In genomic region chr12:9888665-9889273, GRCh38 we compare ENCODE assay signal across 25 cellular contexts. TPM values are rescaled to one million over a fixed set of nuclear protein-coding genes. Genes with fewer than 3 reads are reported as not detected.
DNase-seq lines count a peak whose midpoint lies in the region; ATAC-seq, FAIRE-seq and TF ChIP-seq lines count a peak whose summit lies in the region.
"Had no signal": no experiment of that assay in that cellular context is flagged by ENCODE, and none has a peak within 500 bp of the region (broad histone marks: within the 10 kb centered on the region; RNA-seq: fewer than 3 reads in every experiment).

No MANE protein-coding gene starts in this region.

- no peaks in the 10 kb centered on the region for H3K27me3 Mint-ChIP-seq in type B pancreatic cell
- no peaks in the 10 kb centered on the region for H3K27me3 Mint-ChIP-seq in stimulated activated naive CD8-positive, alpha-beta T cell treated with anti-CD3 and anti-CD28 coated beads, Interleukin-15, amount 100 ng/mL, for 72 hours

- no peaks in the 10 kb centered on the region for H3K27me3 ChIP-seq in right lobe of liver
- H3K27me3 ChIP-seq in HepG2 (ENCODE audit: control insufficient read depth in 1 of 2, insufficient read depth in 2 of 2, low read length in 2 of 2): no peaks in the 10 kb centered on the region
- H3K27me3 ChIP-seq: BE2C had no signal

- no peaks in the 10 kb centered on the region for H4K20me1 ChIP-seq in HepG2 (ENCODE audit: insufficient read depth, low read length)

- FAIRE-seq in HepG2 (lab: Jason Lieb, UNC): no peak
- FAIRE-seq: A549, GM12891, HTR-8/SVneo had no signal

- no peaks in the 10 kb centered on the region for H3K79me2 ChIP-seq in HepG2 (ENCODE audit: insufficient read depth, low read length)

- H3K27ac ChIP-seq in right lobe of liver (no peak overlapping the region), HepG2 (ENCODE audit: extremely low read length, insufficient read depth, low read length) (no peak overlapping the region)
- H3K27ac ChIP-seq: A549, KMS-11, PC-9 had no signal

- TF ChIP-seq EP300 in HepG2 (IDR thresholded peaks at IDR 0.05; ENCODE audit: low read depth in 2 of 2, low read length in 2 of 2): no peak
- no peak for TF ChIP-seq EP300 in HepG2 (CRISPR knock-in tag; IDR thresholded peaks at IDR 0.05; ENCODE audit: borderline replicate concordance)

- peak overlapping the region; percentile 35 for H3K27ac Mint-ChIP-seq in type B pancreatic cell
- peak overlapping the region in 1 of 2 donors; percentile 11 for H3K27ac Mint-ChIP-seq in stimulated activated naive CD8-positive, alpha-beta T cell treated with anti-CD3 and anti-CD28 coated beads, Interleukin-15, amount 100 ng/mL, for 72 hours

- TF ChIP-seq POLR2A in right lobe of liver (IDR thresholded peaks at IDR 0.05): no peak
- no peak for TF ChIP-seq POLR2A in HepG2 (IDR thresholded peaks at IDR 0.05; ENCODE audit: insufficient read depth in 1 of 2, low read depth in 2 of 2, low read length in 2 of 2)

- ATAC-seq in right lobe of liver (peak; percentile 12 to 77 (median 37)), HepG2 (no peak)
- no peak for ATAC-seq in stimulated activated naive CD8-positive, alpha-beta T cell treated with anti-CD3 and anti-CD28 coated beads, Interleukin-15, amount 100 ng/mL, for 72 hours
- ATAC-seq: A549 had no signal

- no peak overlapping the region for H3K4me3 Mint-ChIP-seq in type B pancreatic cell
- no peak overlapping the region for H3K4me3 Mint-ChIP-seq in stimulated activated naive CD8-positive, alpha-beta T cell treated with anti-CD3 and anti-CD28 coated beads, Interleukin-15, amount 100 ng/mL, for 72 hours
- H3K4me3 Mint-ChIP-seq: H9 had no signal

- H3K9me3 ChIP-seq in right lobe of liver (no peaks in the 10 kb centered on the region), HepG2 (ENCODE audit: low read length) (no peaks in the 10 kb centered on the region)
- H3K9me3 ChIP-seq: A549, BE2C had no signal

- 27% methylated on average over 4 of the region's 4 CpGs for WGBS in right lobe of liver (ENCODE audit: insufficient coverage, low coverage, low lambda C conversion rate, missing lambda C conversion rate)
- WGBS in HepG2 (ENCODE audit: low lambda C conversion rate): 10% methylated on average over 4 of the region's 4 CpGs

- peaks cover 0 to 6% (median 0%) of the 10 kb centered on the region in 4 donors for H3K4me1 ChIP-seq in right lobe of liver
- no peaks in the 10 kb centered on the region for H3K4me1 ChIP-seq in HepG2 (ENCODE audit: insufficient read depth, low read length)
- H3K4me1 ChIP-seq: A549, BE2C had no signal

- no peaks in the 10 kb centered on the region for H3K36me3 ChIP-seq in right lobe of liver
- no peaks in the 10 kb centered on the region for H3K36me3 ChIP-seq in HepG2 (replicated peaks in 1 of 2; ENCODE audit: control insufficient read depth in 1 of 2, insufficient read depth in 2 of 2, low read length in 2 of 2)
- H3K36me3 ChIP-seq: BE2C had no signal

- DNase-seq in right lobe of liver: no peak
- DNase-seq in HepG2 (ENCODE audit: low spot score): no peak
- peak; percentile 35 for DNase-seq in NCI-H748 treated with DMSO at 0.1 percent for 48 hours (lab: John Stamatoyannopoulos, UW)
- DNase-seq in epithelial cell of esophagus (ENCODE audit: low read depth): peak; percentile 23
- no peak for DNase-seq in type B pancreatic cell (ENCODE audit: extremely low spot score, unreplicated experiment)
- no peak for DNase-seq in NCI-H526 (lab: John Stamatoyannopoulos, UW)
- no peak for DNase-seq in EL
- DNase-seq in stimulated activated naive CD8-positive, alpha-beta T cell treated with anti-CD3 and anti-CD28 coated beads, Interleukin-15, amount 100 ng/mL, for 72 hours: no peak
- DNase-seq: BE2C, DND-41, H9, IMR-90, NCI-H1105, NCI-H146, NCI-H2081, NCI-H2171 treated with DMSO at 0.1 percent for 48 hours, NCI-H69, PC-9, RPMI8226, SHP77 had no signal

- in situ Hi-C loops in HepG2 (cut with HindIII; ENCODE audit: extremely low pct_ligation_motif_present, low pct_unique_long_range_greater_than_20kb): no loop called here

- H3K9ac ChIP-seq in HepG2 (ENCODE audit: insufficient read depth, low read depth, low read length): no peak overlapping the region
- H3K9ac ChIP-seq: KMS-11 had no signal

- H3K4me1 Mint-ChIP-seq in type B pancreatic cell (ENCODE audit: unreplicated experiment): no peaks in the 10 kb centered on the region
- H3K4me1 Mint-ChIP-seq in stimulated activated naive CD8-positive, alpha-beta T cell treated with anti-CD3 and anti-CD28 coated beads, Interleukin-15, amount 100 ng/mL, for 72 hours: peaks cover 8% of the 10 kb centered on the region
- H3K4me1 Mint-ChIP-seq: H9 had no signal

- CTCF ChIA-PET in HepG2 (lab: Yijun Ruan, JAX; ENCODE audit: low intra/inter-chr PET ratio, low total read pairs): no interaction called here

- no peaks in the 10 kb centered on the region for H3K9me3 Mint-ChIP-seq in type B pancreatic cell
- no peaks in the 10 kb centered on the region for H3K9me3 Mint-ChIP-seq in stimulated activated naive CD8-positive, alpha-beta T cell treated with anti-CD3 and anti-CD28 coated beads, Interleukin-15, amount 100 ng/mL, for 72 hours
- H3K9me3 Mint-ChIP-seq: H9 had no signal

- no peak overlapping the region for H3K4me3 ChIP-seq in right lobe of liver
- no peak overlapping the region for H3K4me3 ChIP-seq in HepG2 (replicated peaks in 1 of 3; ENCODE audit: insufficient read depth in 1 of 3, low read depth in 2 of 3, low read length in 3 of 3)
- no peak overlapping the region for H3K4me3 ChIP-seq in epithelial cell of esophagus (ENCODE audit: low read length)
- H3K4me3 ChIP-seq: A549, PC-9 had no signal

- POLR2A ChIA-PET in HepG2 (lab: Yijun Ruan, JAX): no interaction called here

- no peak overlapping the region for H3K4me2 ChIP-seq in HepG2 (ENCODE audit: low read depth, low read length)
- H3K4me2 ChIP-seq: A549, KMS-11, PC-9 had no signal

- no peak overlapping the region for H2AFZ ChIP-seq in HepG2 (ENCODE audit: low read length)
- H2AFZ ChIP-seq: PC-9 had no signal

- BruUV-seq in HepG2 (replicated peaks; lab: Mats Ljungman, UMichigan): no TSS peak

- TF ChIP-seq RAD21 in HepG2 (CRISPR knock-in tag; IDR thresholded peaks at IDR 0.05): no peak

- intact Hi-C loops in right lobe of liver (cut with DNase I) (no loop called here), HepG2 (cut with micrococcal nuclease; ENCODE audit: unreplicated experiment) (no loop called here)

- TF ChIP-seq CTCF in right lobe of liver (IDR thresholded peaks at IDR 0.05) (no peak), HepG2 (CRISPR knock-in tag; IDR thresholded peaks at IDR 0.05) (no peak), epithelial cell of esophagus (IDR thresholded peaks at IDR 0.05; ENCODE audit: insufficient read depth, low read depth, low read length, missing control alignments) (no peak), type B pancreatic cell (conservative IDR thresholded peaks at IDR 0.05) (no peak)

- no peaks in the 10 kb centered on the region for H3K36me3 Mint-ChIP-seq in type B pancreatic cell

RNA-seq across cellular contexts. Expression of gene KLRF2, which starts 7.5 kb away (rescaled TPM):
- not detected for total RNA-seq in right lobe of liver
- not detected in 2 replicates for total RNA-seq in HepG2 (2016; rRNA removed; fragmentation: Illumina TruSeq; extraction: Trizol)
- total RNA-seq in HepG2 (2016; cell fraction: cytosol; rRNA removed; fragmentation: Illumina TruSeq; extraction: Trizol; ENCODE audit: low read depth): not detected in 2 replicates
- total RNA-seq in HepG2 (2016; cell fraction: insoluble cytoplasmic fraction; rRNA removed; fragmentation: Illumina TruSeq; extraction: Trizol): not detected in 2 replicates
- not detected in 2 replicates for total RNA-seq in HepG2 (2016; cell fraction: membrane; rRNA removed; fragmentation: Illumina TruSeq; extraction: Trizol)
- not detected in 2 replicates for total RNA-seq in HepG2 (2016; cell fraction: nucleus; rRNA removed; fragmentation: Illumina TruSeq; extraction: Trizol)
- not detected in 2 replicates for polyA plus RNA-seq in HepG2 (2011; rRNA removed)
- not detected in 2 replicates for polyA plus RNA-seq in HepG2 (2011; cell fraction: cytosol; rRNA removed)
- not detected in 2 replicates for polyA plus RNA-seq in HepG2 (2011; cell fraction: nucleus; rRNA removed)
- polyA plus RNA-seq in HepG2 (2012): not detected in 2 replicates
- polyA plus RNA-seq in HepG2 (2016; cell fraction: cytosol; fragmentation: Illumina TruSeq; extraction: Trizol; ENCODE audit: low read depth): not detected in 2 replicates
- polyA plus RNA-seq in HepG2 (2016; cell fraction: insoluble cytoplasmic fraction; fragmentation: Illumina TruSeq; extraction: Trizol; ENCODE audit: low read depth): not detected in 2 replicates
- polyA plus RNA-seq in HepG2 (2016; cell fraction: membrane; fragmentation: Illumina TruSeq; extraction: Trizol; ENCODE audit: low read depth): not detected in 2 replicates
- not detected in 2 replicates for polyA plus RNA-seq in HepG2 (2016; cell fraction: nucleus; fragmentation: Illumina TruSeq; extraction: Trizol; ENCODE audit: insufficient read depth, low read depth)
- polyA minus RNA-seq in HepG2 (2011; rRNA and poly(A)+ RNA removed; ENCODE audit: low replicate concordance): not detected in 2 replicates
- polyA minus RNA-seq in HepG2 (2011; cell fraction: cytosol; rRNA and poly(A)+ RNA removed): not detected in 2 replicates
- not detected in 2 replicates for polyA minus RNA-seq in HepG2 (2011; cell fraction: nucleus; rRNA and poly(A)+ RNA removed)
- total RNA-seq in type B pancreatic cell (ENCODE audit: low replicate concordance): not detected in 2 replicates
- total RNA-seq: G401, H9, IMR-90, PC-9 had no signal
- polyA plus RNA-seq: A549, IMR-90 had no signal

RNA-seq across cellular contexts. Expression of gene CLEC2B, which starts 19.6 kb away (rescaled TPM):
- total RNA-seq in right lobe of liver (10 to 100 TPM in 1 of 6 experiments, 1 to 10 TPM in 5; 1.4 to 11.1 (median 4.9) TPM), HepG2 (2016; rRNA removed; fragmentation: Illumina TruSeq; extraction: Trizol) (not detected in 2 replicates), type B pancreatic cell (ENCODE audit: low replicate concordance) (not detected in 2 replicates)
- total RNA-seq in HepG2 (2016; cell fraction: cytosol; rRNA removed; fragmentation: Illumina TruSeq; extraction: Trizol; ENCODE audit: low read depth): not detected in 2 replicates
- total RNA-seq in HepG2 (2016; cell fraction: insoluble cytoplasmic fraction; rRNA removed; fragmentation: Illumina TruSeq; extraction: Trizol): not detected in 2 replicates
- not detected in 2 replicates for total RNA-seq in HepG2 (2016; cell fraction: membrane; rRNA removed; fragmentation: Illumina TruSeq; extraction: Trizol)
- not detected in 2 replicates for total RNA-seq in HepG2 (2016; cell fraction: nucleus; rRNA removed; fragmentation: Illumina TruSeq; extraction: Trizol)
- polyA plus RNA-seq in HepG2 (2011; rRNA removed): not detected in 2 replicates
- not detected in 2 replicates for polyA plus RNA-seq in HepG2 (2011; cell fraction: cytosol; rRNA removed)
- polyA plus RNA-seq in HepG2 (2011; cell fraction: nucleus; rRNA removed): not detected in 2 replicates
- not detected in 2 replicates for polyA plus RNA-seq in HepG2 (2012)
- polyA plus RNA-seq in HepG2 (2016; cell fraction: cytosol; fragmentation: Illumina TruSeq; extraction: Trizol; ENCODE audit: low read depth): not detected in 2 replicates
- not detected in 2 replicates for polyA plus RNA-seq in HepG2 (2016; cell fraction: insoluble cytoplasmic fraction; fragmentation: Illumina TruSeq; extraction: Trizol; ENCODE audit: low read depth)
- not detected in 2 replicates for polyA plus RNA-seq in HepG2 (2016; cell fraction: membrane; fragmentation: Illumina TruSeq; extraction: Trizol; ENCODE audit: low read depth)
- not detected in 2 replicates for polyA plus RNA-seq in HepG2 (2016; cell fraction: nucleus; fragmentation: Illumina TruSeq; extraction: Trizol; ENCODE audit: insufficient read depth, low read depth)
- polyA minus RNA-seq in HepG2 (2011; rRNA and poly(A)+ RNA removed; ENCODE audit: low replicate concordance): 0.80 TPM in 1 of 2 replicates, not detected in the other
- polyA minus RNA-seq in HepG2 (2011; cell fraction: cytosol; rRNA and poly(A)+ RNA removed): not detected in 2 replicates
- polyA minus RNA-seq in HepG2 (2011; cell fraction: nucleus; rRNA and poly(A)+ RNA removed): not detected in 2 replicates
- total RNA-seq: G401, H9 had no signal

RNA-seq across cellular contexts. Expression of gene CLEC2A, which starts 43.4 kb away (rescaled TPM):
- total RNA-seq in right lobe of liver (not detected), HepG2 (2016; rRNA removed; fragmentation: Illumina TruSeq; extraction: Trizol) (not detected in 2 replicates), type B pancreatic cell (ENCODE audit: low replicate concordance) (not detected in 2 replicates)
- total RNA-seq in HepG2 (2016; cell fraction: cytosol; rRNA removed; fragmentation: Illumina TruSeq; extraction: Trizol; ENCODE audit: low read depth): not detected in 2 replicates
- total RNA-seq in HepG2 (2016; cell fraction: insoluble cytoplasmic fraction; rRNA removed; fragmentation: Illumina TruSeq; extraction: Trizol): not detected in 2 replicates
- total RNA-seq in HepG2 (2016; cell fraction: membrane; rRNA removed; fragmentation: Illumina TruSeq; extraction: Trizol): not detected in 2 replicates
- not detected in 2 replicates for total RNA-seq in HepG2 (2016; cell fraction: nucleus; rRNA removed; fragmentation: Illumina TruSeq; extraction: Trizol)
- not detected in 2 replicates for polyA plus RNA-seq in HepG2 (2011; rRNA removed)
- polyA plus RNA-seq in HepG2 (2011; cell fraction: cytosol; rRNA removed): not detected in 2 replicates
- polyA plus RNA-seq in HepG2 (2011; cell fraction: nucleus; rRNA removed): not detected in 2 replicates
- not detected in 2 replicates for polyA plus RNA-seq in HepG2 (2012)
- not detected in 2 replicates for polyA plus RNA-seq in HepG2 (2016; cell fraction: cytosol; fragmentation: Illumina TruSeq; extraction: Trizol; ENCODE audit: low read depth)
- not detected in 2 replicates for polyA plus RNA-seq in HepG2 (2016; cell fraction: insoluble cytoplasmic fraction; fragmentation: Illumina TruSeq; extraction: Trizol; ENCODE audit: low read depth)
- not detected in 2 replicates for polyA plus RNA-seq in HepG2 (2016; cell fraction: membrane; fragmentation: Illumina TruSeq; extraction: Trizol; ENCODE audit: low read depth)
- polyA plus RNA-seq in HepG2 (2016; cell fraction: nucleus; fragmentation: Illumina TruSeq; extraction: Trizol; ENCODE audit: insufficient read depth, low read depth): not detected in 2 replicates
- polyA minus RNA-seq in HepG2 (2011; rRNA and poly(A)+ RNA removed; ENCODE audit: low replicate concordance): not detected in 2 replicates
- polyA minus RNA-seq in HepG2 (2011; cell fraction: cytosol; rRNA and poly(A)+ RNA removed): not detected in 2 replicates
- polyA minus RNA-seq in HepG2 (2011; cell fraction: nucleus; rRNA and poly(A)+ RNA removed): not detected in 2 replicates
- total RNA-seq: G401, IMR-90, PC-9 had no signal
- polyA plus RNA-seq: A549, IMR-90 had no signal

Comparison
In these comparisons a context has a peak if more than half of its experiments do, and no peak if none do; other contexts are left out.
1. ATAC-seq: peak in right lobe of liver (4 of 4); none in HepG2 (single experiment) and stimulated activated naive CD8-positive, alpha-beta T cell treated with anti-CD3 and anti-CD28 coated beads, Interleukin-15, amount 100 ng/mL, for 72 hours (single experiment).
2. DNase-seq: peak in NCI-H748 treated with DMSO at 0.1 percent for 48 hours (single experiment) and epithelial cell of esophagus (single experiment); none in right lobe of liver (0 of 3), HepG2 (single experiment), type B pancreatic cell (single experiment), NCI-H526 (0 of 2), EL (single experiment) and stimulated activated naive CD8-positive, alpha-beta T cell treated with anti-CD3 and anti-CD28 coated beads, Interleukin-15, amount 100 ng/mL, for 72 hours (0 of 2).